Comparison of ENCODE assay signal across 8 cellular contexts in the genomic region with DNA sequence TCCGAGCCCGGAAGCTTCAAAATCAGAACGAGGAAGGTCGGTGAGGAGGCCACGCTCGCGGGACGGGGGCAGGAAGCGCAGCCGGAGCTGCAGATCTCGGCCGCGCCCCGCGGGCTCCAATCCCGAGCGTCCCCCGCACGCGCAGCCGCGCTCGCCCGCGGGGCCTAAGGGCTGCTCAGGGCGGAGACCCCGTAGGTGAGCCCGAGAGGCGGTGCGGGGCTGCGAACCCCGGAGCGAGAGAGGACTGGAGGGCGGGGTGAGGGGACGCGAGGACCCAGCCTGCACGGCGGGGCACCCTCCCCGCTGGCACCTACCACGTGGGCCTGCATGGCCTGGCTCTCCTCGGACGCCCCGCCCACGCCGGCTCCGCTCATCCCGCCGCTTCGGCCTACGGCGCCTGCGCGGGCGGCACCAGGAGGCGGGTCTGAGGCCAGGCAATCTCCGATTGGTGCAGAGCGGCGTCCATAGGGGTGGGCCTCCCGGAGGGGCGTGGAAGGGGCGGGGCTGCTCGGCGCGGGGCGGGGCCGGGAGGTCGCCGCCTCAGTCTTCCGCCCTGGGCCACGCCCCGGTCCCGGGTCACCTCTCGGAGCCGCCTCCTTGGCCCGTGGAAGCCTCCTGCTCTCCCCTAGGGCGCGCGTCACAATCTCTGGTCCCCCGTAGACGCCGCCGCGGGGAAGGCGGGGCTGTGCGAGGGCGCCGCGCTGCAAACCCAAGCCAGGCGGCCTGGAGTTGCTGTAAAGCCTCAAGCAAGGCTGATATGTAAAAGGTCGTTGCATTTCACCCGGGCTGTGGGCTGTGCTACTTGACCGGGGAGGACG. TPM values are rescaled to one million over a fixed set of nuclear protein-coding genes. Genes with fewer than 3 reads are reported as not detected.
DNase-seq lines count a peak whose midpoint lies in the region; ATAC-seq and TF ChIP-seq lines count a peak whose summit lies in the region.

No MANE protein-coding gene starts in this region.

- H3K27ac ChIP-seq in PC-9 (peak overlapping the region; percentile 44; the same call in 1 of the 2 replicates), esophagus muscularis mucosa (replicated peaks in 1 of 4) (peak overlapping the region; percentile 85 to 87 (median 86))

- 0% methylated on average over 5 of the region's 93 CpGs for WGBS in esophagus muscularis mucosa

- DNase-seq in DMS153 (lab: John Stamatoyannopoulos, UW) (peak; percentile 93), PC-9 (peak; percentile 82 to 99), esophagus muscularis mucosa (ENCODE audit: extremely low spot score) (peak; percentile 99), myocyte (ENCODE audit: low read depth) (peak; percentile 97)
- DNase-seq in activated T-cell treated with anti-CD3 and anti-CD28 coated beads, Interleukin-2, amount 50 U/mL, for 48 hours = peak; percentile 99
- peak; percentile 93 to 96 for DNase-seq in stimulated activated CD8-positive, alpha-beta memory T cell treated with anti-CD3 and anti-CD28 coated beads, Interleukin-7, amount 100 ng/mL, for 4 hours (ENCODE audit: low read depth in 2 of 2)

- H4K20me1 ChIP-seq in PC-9 (ENCODE audit: insufficient read depth) = no peaks in the 10 kb centered on the region

- peaks cover 33% of the 10 kb centered on the region for H3K4me1 ChIP-seq in PC-9 (replicated peaks; ENCODE audit: insufficient read depth)
- peaks cover 28 to 42% (median 31%) of the 10 kb centered on the region in 4 donors for H3K4me1 ChIP-seq in esophagus muscularis mucosa

- peaks cover 2% of the 10 kb centered on the region; the same call in 1 of the 2 replicates for H3K9me3 ChIP-seq in PC-9 (ENCODE audit: insufficient read depth, low read depth)
- no peaks in the 10 kb centered on the region for H3K9me3 ChIP-seq in esophagus muscularis mucosa

- peak overlapping the region; percentile 90 for H3K4me2 ChIP-seq in PC-9

- POLR2A ChIA-PET in PC-9 (lab: Charles Lee; ENCODE audit: unreplicated experiment) = interaction anchor here (0.7 kb wide), 1 partner anchor 141 kb away, joined by 3 read pairs; no protein-coding TSS in a partner anchor

- H2AFZ ChIP-seq in PC-9 = peak overlapping the region; percentile 81

- peak; percentile 92 for ATAC-seq in GM21576 (IDR thresholded peaks at IDR 0.05; ENCODE audit: unreplicated experiment)

- H3F3A ChIP-seq in PC-9 (ENCODE audit: insufficient read depth, low read depth) = peaks cover 20% of the 10 kb centered on the region; the same call in 1 of the 2 replicates

- CTCF ChIA-PET in PC-9 (lab: Charles Lee) = no interaction called here

- H3K36me3 ChIP-seq in PC-9 (ENCODE audit: low read depth) (no peaks in the 10 kb centered on the region), esophagus muscularis mucosa (peaks cover 0 to 5% (median 3%) of the 10 kb centered on the region in 4 donors)

- no TSS peak for BruUV-seq in PC-9 (replicated peaks; lab: Mats Ljungman, UMichigan)

- TF ChIP-seq EP300 in Ishikawa (IDR thresholded peaks at IDR 0.05; ENCODE audit: borderline replicate concordance) (no peak), esophagus muscularis mucosa (IDR thresholded peaks at IDR 0.05) (no peak)

- intact Hi-C loops in PC-9 (cut with micrococcal nuclease; ENCODE audit: unreplicated experiment) = no loop called here
- intact Hi-C loops in esophagus muscularis mucosa (cut with DNase I) = loop anchor here (2.0 kb wide), 1 partner anchor 27 kb away; the partner anchor contains the start of gene METRNL

- no peaks in the 10 kb centered on the region for H3K79me2 ChIP-seq in PC-9 (ENCODE audit: low read depth)

- H3K4me3 ChIP-seq in PC-9 = peak overlapping the region; percentile 66
- H3K4me3 ChIP-seq in esophagus muscularis mucosa = peak overlapping the region; percentile 76 to 89 (median 84)

- peak; percentile 78 for TF ChIP-seq POLR2A in esophagus muscularis mucosa (IDR thresholded peaks at IDR 0.05; ENCODE audit: low read depth)

- TF ChIP-seq CTCF in PC-9 (conservative IDR thresholded peaks at IDR 0.05) (no peak), esophagus muscularis mucosa (IDR thresholded peaks at IDR 0.05) (no peak)

- H3K27me3 ChIP-seq in PC-9 (ENCODE audit: insufficient read depth, low read depth) = no peaks in the 10 kb centered on the region
- no peaks in the 10 kb centered on the region for H3K27me3 ChIP-seq in esophagus muscularis mucosa

- no peaks in the 10 kb centered on the region for H3K9me2 ChIP-seq in PC-9 (ENCODE audit: insufficient read depth)

- peak; percentile 0; the same call in 1 of the 2 replicates for TF ChIP-seq RAD21 in Ishikawa (IDR thresholded peaks at IDR 0.05; ENCODE audit: low read depth)

TF ChIP-seq in Ishikawa, 13 proteins besides CTCF, POLR2A, EP300 and RAD21:
- TF ChIP-seq CEBPB (IDR thresholded peaks at IDR 0.05) (no peak), ZBTB7A (IDR thresholded peaks at IDR 0.05; ENCODE audit: low read depth) (peak; percentile 76; the same call in 1 of the 2 replicates), TEAD4 (IDR thresholded peaks at IDR 0.05) (no peak; the same call in 1 of the 2 replicates), MAX (IDR thresholded peaks at IDR 0.05) (peak; percentile 96), USF1 (IDR thresholded peaks at IDR 0.05) (peak; percentile 92), NFIC (IDR thresholded peaks at IDR 0.05) (no peak; the same call in 1 of the 2 replicates), TCF12 (IDR thresholded peaks at IDR 0.05; ENCODE audit: low read depth) (peak; percentile 12; the same call in 1 of the 2 replicates), FOXM1 (IDR thresholded peaks at IDR 0.05; ENCODE audit: borderline replicate concordance, low read depth) (no peak), TAF1 (IDR thresholded peaks at IDR 0.05; ENCODE audit: low read depth) (no peak; the same call in 1 of the 2 replicates), CREB1 (IDR thresholded peaks at IDR 0.05; ENCODE audit: low read depth) (no peak), YY1 (IDR thresholded peaks at IDR 0.05; ENCODE audit: low read depth) (peak; percentile 22; the same call in 1 of the 2 replicates), EGR1 (IDR thresholded peaks at IDR 0.05) (peak; percentile 49; the same call in 1 of the 2 replicates)
- TF ChIP-seq, protein P1, sequence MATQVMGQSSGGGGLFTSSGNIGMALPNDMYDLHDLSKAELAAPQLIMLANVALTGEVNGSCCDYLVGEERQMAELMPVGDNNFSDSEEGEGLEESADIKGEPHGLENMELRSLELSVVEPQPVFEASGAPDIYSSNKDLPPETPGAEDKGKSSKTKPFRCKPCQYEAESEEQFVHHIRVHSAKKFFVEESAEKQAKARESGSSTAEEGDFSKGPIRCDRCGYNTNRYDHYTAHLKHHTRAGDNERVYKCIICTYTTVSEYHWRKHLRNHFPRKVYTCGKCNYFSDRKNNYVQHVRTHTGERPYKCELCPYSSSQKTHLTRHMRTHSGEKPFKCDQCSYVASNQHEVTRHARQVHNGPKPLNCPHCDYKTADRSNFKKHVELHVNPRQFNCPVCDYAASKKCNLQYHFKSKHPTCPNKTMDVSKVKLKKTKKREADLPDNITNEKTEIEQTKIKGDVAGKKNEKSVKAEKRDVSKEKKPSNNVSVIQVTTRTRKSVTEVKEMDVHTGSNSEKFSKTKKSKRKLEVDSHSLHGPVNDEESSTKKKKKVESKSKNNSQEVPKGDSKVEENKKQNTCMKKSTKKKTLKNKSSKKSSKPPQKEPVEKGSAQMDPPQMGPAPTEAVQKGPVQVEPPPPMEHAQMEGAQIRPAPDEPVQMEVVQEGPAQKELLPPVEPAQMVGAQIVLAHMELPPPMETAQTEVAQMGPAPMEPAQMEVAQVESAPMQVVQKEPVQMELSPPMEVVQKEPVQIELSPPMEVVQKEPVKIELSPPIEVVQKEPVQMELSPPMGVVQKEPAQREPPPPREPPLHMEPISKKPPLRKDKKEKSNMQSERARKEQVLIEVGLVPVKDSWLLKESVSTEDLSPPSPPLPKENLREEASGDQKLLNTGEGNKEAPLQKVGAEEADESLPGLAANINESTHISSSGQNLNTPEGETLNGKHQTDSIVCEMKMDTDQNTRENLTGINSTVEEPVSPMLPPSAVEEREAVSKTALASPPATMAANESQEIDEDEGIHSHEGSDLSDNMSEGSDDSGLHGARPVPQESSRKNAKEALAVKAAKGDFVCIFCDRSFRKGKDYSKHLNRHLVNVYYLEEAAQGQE (IDR thresholded peaks at IDR 0.05; ENCODE audit: low read depth) = no peak

RNA-seq across cellular contexts. Expression of gene METRNL, which starts 27.8 kb away (rescaled TPM):
- 44.6 and 61.7 TPM in 2 replicates for total RNA-seq in PC-9 (2021)
- 100 to 1,000 TPM in 1 of 4 donors, 10 to 100 TPM in 3; 36.5 to 124 (median 61.5) TPM for total RNA-seq in esophagus muscularis mucosa
- 27.6 and 35.3 TPM in 2 replicates for total RNA-seq in myocyte
- 114 TPM for polyA plus RNA-seq in myocyte (2012)

Comparison
In these comparisons a context has a peak if more than half of its experiments do, and no peak if none do; other contexts are left out.
1. Peak in every context shown above with its lines: DNase-seq, ATAC-seq, H3K4me3 ChIP-seq and H3K27ac ChIP-seq.